In genomic region chr1:180515857-180516388, GRCh38 we compare ENCODE assay signal across 8 cellular contexts. TPM values are rescaled to one million over a fixed set of nuclear protein-coding genes. Genes with fewer than 3 reads are reported as not detected.
DNase-seq lines count a peak whose midpoint lies in the region; ATAC-seq and TF ChIP-seq lines count a peak whose summit lies in the region.

No MANE protein-coding gene starts in this region.

- no peaks in the 10 kb centered on the region for H3K79me2 ChIP-seq in smooth muscle cell (ENCODE audit: low read depth)

- no peak overlapping the region for H3K9ac ChIP-seq in smooth muscle cell (ENCODE audit: low read depth)

- no peaks in the 10 kb centered on the region for H3K36me3 ChIP-seq in smooth muscle cell (ENCODE audit: low read depth)

- peaks cover 8% of the 10 kb centered on the region for H3K4me1 ChIP-seq in smooth muscle cell (ENCODE audit: low read depth)

- peak overlapping the region; percentile 17 for H3K27ac ChIP-seq in smooth muscle cell (ENCODE audit: low read depth)

- no peak overlapping the region for H3K4me3 ChIP-seq in astrocyte of the cerebellum (ENCODE audit: low read depth, low read length)
- no peak overlapping the region for H3K4me3 ChIP-seq in smooth muscle cell

- intact Hi-C loops in Right ventricle myocardium inferior (cut with DNase I) = loop anchor here (5.0 to 10.0 kb wide), 2 partner anchors 346 to 649 kb away; no protein-coding TSS in a partner anchor
- intact Hi-C loops in cardiac septum (cut with DNase I) = loop anchor here (5.0 kb wide), 2 partner anchors 116 to 346 kb away; partner anchors contain the start of gene XPR1

- H3K4me2 ChIP-seq in smooth muscle cell = peak overlapping the region; percentile 38

- no peak overlapping the region for H3K4me3 Mint-ChIP-seq in T-helper 2 cell treated with Interferon-gamma antibody and Interleukin-4, amounts not matched to agents 5 μg/mL and 100 μg/mL, for 36 hours

- no peaks in the 10 kb centered on the region for H3K4me1 Mint-ChIP-seq in T-helper 2 cell treated with Interferon-gamma antibody and Interleukin-4, amounts not matched to agents 5 μg/mL and 100 μg/mL, for 36 hours (ENCODE audit: low read depth)

- ATAC-seq in Right ventricle myocardium inferior = peak; percentile 95
- peak; percentile 87 for ATAC-seq in HG02943 (IDR thresholded peaks at IDR 0.05; ENCODE audit: low read depth, unreplicated experiment)

- H3K9me3 ChIP-seq in smooth muscle cell (replicated peaks; ENCODE audit: low read depth) = no peaks in the 10 kb centered on the region

- H3K36me3 Mint-ChIP-seq in T-helper 2 cell treated with Interferon-gamma antibody and Interleukin-4, amounts not matched to agents 5 μg/mL and 100 μg/mL, for 36 hours (ENCODE audit: low read depth) = no peaks in the 10 kb centered on the region

- DNase-seq in Right ventricle myocardium inferior (ENCODE audit: missing footprints) (no peak), cardiac septum (ENCODE audit: low spot score) (no peak), NCI-H2029 (lab: John Stamatoyannopoulos, UW) (peak; percentile 42), astrocyte of the cerebellum (ENCODE audit: low read depth) (peak; percentile 67), hippocampal formation (lab: John Stamatoyannopoulos, UW) (peak; percentile 57 to 87), smooth muscle cell (lab: John Stamatoyannopoulos, UW; ENCODE audit: unreplicated experiment) (no peak)
- peak; percentile 43 for DNase-seq in T-helper 2 cell treated with Interferon-gamma antibody and Interleukin-4, amounts not matched to agents 5 μg/mL and 100 μg/mL, for 36 hours (ENCODE audit: low spot score)

- H3K27me3 ChIP-seq in smooth muscle cell (ENCODE audit: low read depth) = no peaks in the 10 kb centered on the region

- in situ Hi-C loops in astrocyte of the cerebellum (cut with HindIII; ENCODE audit: low sequenced_read_pairs) = loop anchor here (25.0 kb wide), 1 partner anchor 521 kb away; the partner anchor contains the start of gene MR1

- H2AFZ ChIP-seq in smooth muscle cell (ENCODE audit: low read depth) = peak overlapping the region; percentile 82

- TF ChIP-seq CTCF in astrocyte of the cerebellum (IDR thresholded peaks at IDR 0.05; ENCODE audit: low read depth, low read length, missing control alignments) (peak; percentile 75), smooth muscle cell (IDR thresholded peaks at IDR 0.05; ENCODE audit: borderline replicate concordance, insufficient read depth, poor library complexity, severe bottlenecking) (peak; percentile 77)

- no peaks in the 10 kb centered on the region for H3K9me3 Mint-ChIP-seq in T-helper 2 cell treated with Interferon-gamma antibody and Interleukin-4, amounts not matched to agents 5 μg/mL and 100 μg/mL, for 36 hours

- 8% methylated on average over 8 of the region's 8 CpGs for WGBS in smooth muscle cell (ENCODE audit: low lambda C conversion rate)

- H4K20me1 ChIP-seq in smooth muscle cell (ENCODE audit: low read depth) = no peaks in the 10 kb centered on the region

- H3K27me3 Mint-ChIP-seq in T-helper 2 cell treated with Interferon-gamma antibody and Interleukin-4, amounts not matched to agents 5 μg/mL and 100 μg/mL, for 36 hours (ENCODE audit: low read depth) = peaks cover 8% of the 10 kb centered on the region

- H3F3A ChIP-seq in smooth muscle cell (ENCODE audit: low read depth) = no peaks in the 10 kb centered on the region

- H3K27ac Mint-ChIP-seq in T-helper 2 cell treated with Interferon-gamma antibody and Interleukin-4, amounts not matched to agents 5 μg/mL and 100 μg/mL, for 36 hours = no peak overlapping the region

RNA-seq across cellular contexts. Expression of gene ACBD6, which starts 13.5 kb away (rescaled TPM):
- 17.8 TPM for total RNA-seq in Right ventricle myocardium inferior
- total RNA-seq in cardiac septum = 19.0 TPM
- total RNA-seq in smooth muscle cell = 45.9 and 48.7 TPM in 2 replicates
- 43.0 and 44.1 TPM in 2 replicates for polyA plus RNA-seq in smooth muscle cell

RNA-seq across cellular contexts. Expression of gene OVAAL, which starts 42.8 kb away (rescaled TPM):
- total RNA-seq in Right ventricle myocardium inferior = 2.0 TPM
- total RNA-seq in cardiac septum = 6.3 TPM
- not detected in 2 replicates for total RNA-seq in smooth muscle cell
- polyA plus RNA-seq in smooth muscle cell = not detected in 2 replicates

Comparison
In these comparisons a context has a peak if more than half of its experiments do, and no peak if none do; other contexts are left out.
1. DNase-seq: peak in NCI-H2029 (single experiment), T-helper 2 cell treated with Interferon-gamma antibody and Interleukin-4, amounts not matched to agents 5 μg/mL and 100 μg/mL, for 36 hours (single experiment), astrocyte of the cerebellum (single experiment) and hippocampal formation (2 of 2); none in Right ventricle myocardium inferior (single experiment), cardiac septum (single experiment) and smooth muscle cell (single experiment).